1 cellular context compared by ENCODE assay signal in the genomic region with DNA sequence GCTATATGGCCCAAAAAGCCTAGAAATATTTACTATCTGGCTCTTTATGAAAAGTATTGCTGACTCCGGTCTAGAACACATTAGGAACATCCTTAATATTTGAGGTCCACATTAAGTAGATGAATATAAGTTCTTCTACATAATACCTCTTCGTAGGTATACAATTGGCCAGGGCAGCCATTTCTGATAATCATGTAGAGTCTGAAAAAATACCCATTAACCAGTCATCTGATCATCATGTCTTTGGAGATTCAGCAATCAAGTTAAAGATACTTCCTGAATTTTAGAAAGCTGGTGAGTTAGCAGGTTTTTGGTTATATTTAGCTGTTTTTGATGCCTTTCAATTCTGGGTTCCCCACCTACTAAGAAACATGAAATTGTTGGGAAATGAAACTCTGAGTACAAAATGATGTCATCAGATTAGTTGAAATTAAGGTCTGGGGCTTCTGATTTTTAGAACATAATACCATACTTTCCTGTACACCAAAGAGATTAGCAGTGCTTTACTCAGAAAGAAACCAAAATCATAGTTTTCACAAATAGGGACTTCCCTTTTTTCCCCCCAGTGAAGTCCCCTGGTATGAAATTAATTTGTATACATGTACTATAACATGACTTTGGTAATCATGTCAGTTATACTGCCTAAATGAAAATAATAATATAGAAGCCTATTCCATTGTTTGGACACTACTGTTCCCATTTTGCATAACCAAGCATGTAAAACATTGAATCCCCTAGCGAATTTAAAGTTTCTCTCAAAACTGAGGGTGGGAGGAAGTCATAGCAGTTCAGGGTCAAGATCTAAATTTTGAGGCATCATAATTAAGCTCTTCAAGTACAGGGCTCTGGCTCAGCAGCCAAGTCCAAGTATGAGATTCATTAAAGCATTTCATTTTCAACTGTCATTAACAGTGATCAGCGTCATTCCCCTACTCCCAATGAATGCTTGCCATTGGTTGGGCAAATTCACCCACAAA.
TF ChIP-seq lines count a peak whose summit lies in the region.

No MANE protein-coding gene starts in this region.

TF ChIP-seq in GM12878, 131 proteins besides CTCF, POLR2A, EP300 and RAD21 (continued from another document and continues in another):
- TF ChIP-seq, protein P1, sequence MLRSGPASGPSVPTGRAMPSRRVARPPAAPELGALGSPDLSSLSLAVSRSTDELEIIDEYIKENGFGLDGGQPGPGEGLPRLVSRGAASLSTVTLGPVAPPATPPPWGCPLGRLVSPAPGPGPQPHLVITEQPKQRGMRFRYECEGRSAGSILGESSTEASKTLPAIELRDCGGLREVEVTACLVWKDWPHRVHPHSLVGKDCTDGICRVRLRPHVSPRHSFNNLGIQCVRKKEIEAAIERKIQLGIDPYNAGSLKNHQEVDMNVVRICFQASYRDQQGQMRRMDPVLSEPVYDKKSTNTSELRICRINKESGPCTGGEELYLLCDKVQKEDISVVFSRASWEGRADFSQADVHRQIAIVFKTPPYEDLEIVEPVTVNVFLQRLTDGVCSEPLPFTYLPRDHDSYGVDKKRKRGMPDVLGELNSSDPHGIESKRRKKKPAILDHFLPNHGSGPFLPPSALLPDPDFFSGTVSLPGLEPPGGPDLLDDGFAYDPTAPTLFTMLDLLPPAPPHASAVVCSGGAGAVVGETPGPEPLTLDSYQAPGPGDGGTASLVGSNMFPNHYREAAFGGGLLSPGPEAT (IDR thresholded peaks at IDR 0.05; ENCODE audit: low read depth) = peak; percentile 92
- peak; percentile 9; the same call in 1 of the 2 replicates for TF ChIP-seq RAD51 (IDR thresholded peaks at IDR 0.05)
- 0 out of 4 replicates have a peak, but pooled peaks of 1 of the 2 experiments have one; percentile 33 for TF ChIP-seq BHLHE40 (IDR thresholded peaks at IDR 0.05; ENCODE audit: borderline replicate concordance in 1 of 2, low read depth in 2 of 2, low read length in 1 of 2)
- TF ChIP-seq RUNX3 (IDR thresholded peaks at IDR 0.05; ENCODE audit: low read length) = peak; percentile 49
- no peak for TF ChIP-seq TCF12 (IDR thresholded peaks at IDR 0.05; ENCODE audit: low read depth, low read length)
- no peak for TF ChIP-seq SMAD1 (IDR thresholded peaks at IDR 0.05; ENCODE audit: low read depth, partially characterized antibody)
- no peak for TF ChIP-seq HCFC1 (IDR thresholded peaks at IDR 0.05; ENCODE audit: low read length)
- no peak for TF ChIP-seq BACH1 (IDR thresholded peaks at IDR 0.05; ENCODE audit: borderline replicate concordance)
- no peak for TF ChIP-seq SUPT20H (IDR thresholded peaks at IDR 0.05; ENCODE audit: borderline replicate concordance, control insufficient read depth, low read depth, low read length)
- TF ChIP-seq NR2C2 (IDR thresholded peaks at IDR 0.05; ENCODE audit: borderline replicate concordance, control insufficient read depth, insufficient read length, low read depth) = no peak
- TF ChIP-seq, protein P2, sequence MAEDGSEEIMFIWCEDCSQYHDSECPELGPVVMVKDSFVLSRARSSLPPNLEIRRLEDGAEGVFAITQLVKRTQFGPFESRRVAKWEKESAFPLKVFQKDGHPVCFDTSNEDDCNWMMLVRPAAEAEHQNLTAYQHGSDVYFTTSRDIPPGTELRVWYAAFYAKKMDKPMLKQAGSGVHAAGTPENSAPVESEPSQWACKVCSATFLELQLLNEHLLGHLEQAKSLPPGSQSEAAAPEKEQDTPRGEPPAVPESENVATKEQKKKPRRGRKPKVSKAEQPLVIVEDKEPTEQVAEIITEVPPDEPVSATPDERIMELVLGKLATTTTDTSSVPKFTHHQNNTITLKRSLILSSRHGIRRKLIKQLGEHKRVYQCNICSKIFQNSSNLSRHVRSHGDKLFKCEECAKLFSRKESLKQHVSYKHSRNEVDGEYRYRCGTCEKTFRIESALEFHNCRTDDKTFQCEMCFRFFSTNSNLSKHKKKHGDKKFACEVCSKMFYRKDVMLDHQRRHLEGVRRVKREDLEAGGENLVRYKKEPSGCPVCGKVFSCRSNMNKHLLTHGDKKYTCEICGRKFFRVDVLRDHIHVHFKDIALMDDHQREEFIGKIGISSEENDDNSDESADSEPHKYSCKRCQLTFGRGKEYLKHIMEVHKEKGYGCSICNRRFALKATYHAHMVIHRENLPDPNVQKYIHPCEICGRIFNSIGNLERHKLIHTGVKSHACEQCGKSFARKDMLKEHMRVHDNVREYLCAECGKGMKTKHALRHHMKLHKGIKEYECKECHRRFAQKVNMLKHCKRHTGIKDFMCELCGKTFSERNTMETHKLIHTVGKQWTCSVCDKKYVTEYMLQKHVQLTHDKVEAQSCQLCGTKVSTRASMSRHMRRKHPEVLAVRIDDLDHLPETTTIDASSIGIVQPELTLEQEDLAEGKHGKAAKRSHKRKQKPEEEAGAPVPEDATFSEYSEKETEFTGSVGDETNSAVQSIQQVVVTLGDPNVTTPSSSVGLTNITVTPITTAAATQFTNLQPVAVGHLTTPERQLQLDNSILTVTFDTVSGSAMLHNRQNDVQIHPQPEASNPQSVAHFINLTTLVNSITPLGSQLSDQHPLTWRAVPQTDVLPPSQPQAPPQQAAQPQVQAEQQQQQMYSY (CRISPR knock-in tag; IDR thresholded peaks at IDR 0.05) = no peak
- TF ChIP-seq CBFB (IDR thresholded peaks at IDR 0.05; ENCODE audit: low read depth) = no peak
- TF ChIP-seq GABPA (IDR thresholded peaks at IDR 0.05; ENCODE audit: low read depth) = no peak
- TF ChIP-seq, protein P3, sequence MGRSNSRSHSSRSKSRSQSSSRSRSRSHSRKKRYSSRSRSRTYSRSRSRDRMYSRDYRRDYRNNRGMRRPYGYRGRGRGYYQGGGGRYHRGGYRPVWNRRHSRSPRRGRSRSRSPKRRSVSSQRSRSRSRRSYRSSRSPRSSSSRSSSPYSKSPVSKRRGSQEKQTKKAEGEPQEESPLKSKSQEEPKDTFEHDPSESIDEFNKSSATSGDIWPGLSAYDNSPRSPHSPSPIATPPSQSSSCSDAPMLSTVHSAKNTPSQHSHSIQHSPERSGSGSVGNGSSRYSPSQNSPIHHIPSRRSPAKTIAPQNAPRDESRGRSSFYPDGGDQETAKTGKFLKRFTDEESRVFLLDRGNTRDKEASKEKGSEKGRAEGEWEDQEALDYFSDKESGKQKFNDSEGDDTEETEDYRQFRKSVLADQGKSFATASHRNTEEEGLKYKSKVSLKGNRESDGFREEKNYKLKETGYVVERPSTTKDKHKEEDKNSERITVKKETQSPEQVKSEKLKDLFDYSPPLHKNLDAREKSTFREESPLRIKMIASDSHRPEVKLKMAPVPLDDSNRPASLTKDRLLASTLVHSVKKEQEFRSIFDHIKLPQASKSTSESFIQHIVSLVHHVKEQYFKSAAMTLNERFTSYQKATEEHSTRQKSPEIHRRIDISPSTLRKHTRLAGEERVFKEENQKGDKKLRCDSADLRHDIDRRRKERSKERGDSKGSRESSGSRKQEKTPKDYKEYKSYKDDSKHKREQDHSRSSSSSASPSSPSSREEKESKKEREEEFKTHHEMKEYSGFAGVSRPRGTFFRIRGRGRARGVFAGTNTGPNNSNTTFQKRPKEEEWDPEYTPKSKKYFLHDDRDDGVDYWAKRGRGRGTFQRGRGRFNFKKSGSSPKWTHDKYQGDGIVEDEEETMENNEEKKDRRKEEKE (IDR thresholded peaks at IDR 0.05) = no peak
- TF ChIP-seq, protein P4, sequence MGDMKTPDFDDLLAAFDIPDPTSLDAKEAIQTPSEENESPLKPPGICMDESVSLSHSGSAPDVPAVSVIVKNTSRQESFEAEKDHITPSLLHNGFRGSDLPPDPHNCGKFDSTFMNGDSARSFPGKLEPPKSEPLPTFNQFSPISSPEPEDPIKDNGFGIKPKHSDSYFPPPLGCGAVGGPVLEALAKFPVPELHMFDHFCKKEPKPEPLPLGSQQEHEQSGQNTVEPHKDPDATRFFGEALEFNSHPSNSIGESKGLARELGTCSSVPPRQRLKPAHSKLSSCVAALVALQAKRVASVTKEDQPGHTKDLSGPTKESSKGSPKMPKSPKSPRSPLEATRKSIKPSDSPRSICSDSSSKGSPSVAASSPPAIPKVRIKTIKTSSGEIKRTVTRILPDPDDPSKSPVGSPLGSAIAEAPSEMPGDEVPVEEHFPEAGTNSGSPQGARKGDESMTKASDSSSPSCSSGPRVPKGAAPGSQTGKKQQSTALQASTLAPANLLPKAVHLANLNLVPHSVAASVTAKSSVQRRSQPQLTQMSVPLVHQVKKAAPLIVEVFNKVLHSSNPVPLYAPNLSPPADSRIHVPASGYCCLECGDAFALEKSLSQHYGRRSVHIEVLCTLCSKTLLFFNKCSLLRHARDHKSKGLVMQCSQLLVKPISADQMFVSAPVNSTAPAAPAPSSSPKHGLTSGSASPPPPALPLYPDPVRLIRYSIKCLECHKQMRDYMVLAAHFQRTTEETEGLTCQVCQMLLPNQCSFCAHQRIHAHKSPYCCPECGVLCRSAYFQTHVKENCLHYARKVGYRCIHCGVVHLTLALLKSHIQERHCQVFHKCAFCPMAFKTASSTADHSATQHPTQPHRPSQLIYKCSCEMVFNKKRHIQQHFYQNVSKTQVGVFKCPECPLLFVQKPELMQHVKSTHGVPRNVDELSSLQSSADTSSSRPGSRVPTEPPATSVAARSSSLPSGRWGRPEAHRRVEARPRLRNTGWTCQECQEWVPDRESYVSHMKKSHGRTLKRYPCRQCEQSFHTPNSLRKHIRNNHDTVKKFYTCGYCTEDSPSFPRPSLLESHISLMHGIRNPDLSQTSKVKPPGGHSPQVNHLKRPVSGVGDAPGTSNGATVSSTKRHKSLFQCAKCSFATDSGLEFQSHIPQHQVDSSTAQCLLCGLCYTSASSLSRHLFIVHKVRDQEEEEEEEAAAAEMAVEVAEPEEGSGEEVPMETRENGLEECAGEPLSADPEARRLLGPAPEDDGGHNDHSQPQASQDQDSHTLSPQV (IDR thresholded peaks at IDR 0.05) = no peak
- TF ChIP-seq TCF3 (IDR thresholded peaks at IDR 0.05; ENCODE audit: borderline replicate concordance, insufficient read depth, low read depth, low read length) = no peak
- TF ChIP-seq, protein P5, sequence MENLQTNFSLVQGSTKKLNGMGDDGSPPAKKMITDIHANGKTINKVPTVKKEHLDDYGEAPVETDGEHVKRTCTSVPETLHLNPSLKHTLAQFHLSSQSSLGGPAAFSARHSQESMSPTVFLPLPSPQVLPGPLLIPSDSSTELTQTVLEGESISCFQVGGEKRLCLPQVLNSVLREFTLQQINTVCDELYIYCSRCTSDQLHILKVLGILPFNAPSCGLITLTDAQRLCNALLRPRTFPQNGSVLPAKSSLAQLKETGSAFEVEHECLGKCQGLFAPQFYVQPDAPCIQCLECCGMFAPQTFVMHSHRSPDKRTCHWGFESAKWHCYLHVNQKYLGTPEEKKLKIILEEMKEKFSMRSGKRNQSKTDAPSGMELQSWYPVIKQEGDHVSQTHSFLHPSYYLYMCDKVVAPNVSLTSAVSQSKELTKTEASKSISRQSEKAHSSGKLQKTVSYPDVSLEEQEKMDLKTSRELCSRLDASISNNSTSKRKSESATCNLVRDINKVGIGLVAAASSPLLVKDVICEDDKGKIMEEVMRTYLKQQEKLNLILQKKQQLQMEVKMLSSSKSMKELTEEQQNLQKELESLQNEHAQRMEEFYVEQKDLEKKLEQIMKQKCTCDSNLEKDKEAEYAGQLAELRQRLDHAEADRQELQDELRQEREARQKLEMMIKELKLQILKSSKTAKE (IDR thresholded peaks at IDR 0.05; ENCODE audit: low read depth, poor library complexity, severe bottlenecking) = peak; percentile 67
- TF ChIP-seq, protein P6, sequence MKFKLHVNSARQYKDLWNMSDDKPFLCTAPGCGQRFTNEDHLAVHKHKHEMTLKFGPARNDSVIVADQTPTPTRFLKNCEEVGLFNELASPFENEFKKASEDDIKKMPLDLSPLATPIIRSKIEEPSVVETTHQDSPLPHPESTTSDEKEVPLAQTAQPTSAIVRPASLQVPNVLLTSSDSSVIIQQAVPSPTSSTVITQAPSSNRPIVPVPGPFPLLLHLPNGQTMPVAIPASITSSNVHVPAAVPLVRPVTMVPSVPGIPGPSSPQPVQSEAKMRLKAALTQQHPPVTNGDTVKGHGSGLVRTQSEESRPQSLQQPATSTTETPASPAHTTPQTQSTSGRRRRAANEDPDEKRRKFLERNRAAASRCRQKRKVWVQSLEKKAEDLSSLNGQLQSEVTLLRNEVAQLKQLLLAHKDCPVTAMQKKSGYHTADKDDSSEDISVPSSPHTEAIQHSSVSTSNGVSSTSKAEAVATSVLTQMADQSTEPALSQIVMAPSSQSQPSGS (IDR thresholded peaks at IDR 0.05; ENCODE audit: low read length) = peak; percentile 90
- no peak for TF ChIP-seq CBX3 (IDR thresholded peaks at IDR 0.05; ENCODE audit: borderline replicate concordance, low read depth)
- no peak for TF ChIP-seq CHD4 (IDR thresholded peaks at IDR 0.05)
- no peak for TF ChIP-seq ASH2L (IDR thresholded peaks at IDR 0.05; ENCODE audit: borderline replicate concordance, low read depth)
- TF ChIP-seq, protein P7, sequence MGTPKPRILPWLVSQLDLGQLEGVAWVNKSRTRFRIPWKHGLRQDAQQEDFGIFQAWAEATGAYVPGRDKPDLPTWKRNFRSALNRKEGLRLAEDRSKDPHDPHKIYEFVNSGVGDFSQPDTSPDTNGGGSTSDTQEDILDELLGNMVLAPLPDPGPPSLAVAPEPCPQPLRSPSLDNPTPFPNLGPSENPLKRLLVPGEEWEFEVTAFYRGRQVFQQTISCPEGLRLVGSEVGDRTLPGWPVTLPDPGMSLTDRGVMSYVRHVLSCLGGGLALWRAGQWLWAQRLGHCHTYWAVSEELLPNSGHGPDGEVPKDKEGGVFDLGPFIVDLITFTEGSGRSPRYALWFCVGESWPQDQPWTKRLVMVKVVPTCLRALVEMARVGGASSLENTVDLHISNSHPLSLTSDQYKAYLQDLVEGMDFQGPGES (IDR thresholded peaks at IDR 0.05) = no peak
- no peak for TF ChIP-seq EZH2 (IDR thresholded peaks at IDR 0.05; ENCODE audit: borderline replicate concordance, control insufficient read depth, low read depth, low read length)
- TF ChIP-seq, protein P8, sequence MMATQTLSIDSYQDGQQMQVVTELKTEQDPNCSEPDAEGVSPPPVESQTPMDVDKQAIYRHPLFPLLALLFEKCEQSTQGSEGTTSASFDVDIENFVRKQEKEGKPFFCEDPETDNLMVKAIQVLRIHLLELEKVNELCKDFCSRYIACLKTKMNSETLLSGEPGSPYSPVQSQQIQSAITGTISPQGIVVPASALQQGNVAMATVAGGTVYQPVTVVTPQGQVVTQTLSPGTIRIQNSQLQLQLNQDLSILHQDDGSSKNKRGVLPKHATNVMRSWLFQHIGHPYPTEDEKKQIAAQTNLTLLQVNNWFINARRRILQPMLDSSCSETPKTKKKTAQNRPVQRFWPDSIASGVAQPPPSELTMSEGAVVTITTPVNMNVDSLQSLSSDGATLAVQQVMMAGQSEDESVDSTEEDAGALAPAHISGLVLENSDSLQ (IDR thresholded peaks at IDR 0.05) = 0 out of 2 replicates have a peak, but pooled peaks have one; percentile 9
- no peak for TF ChIP-seq HDGF (IDR thresholded peaks at IDR 0.05)
- peak; percentile 83 for TF ChIP-seq NFIC (IDR thresholded peaks at IDR 0.05; ENCODE audit: low read depth, low read length)
- peak in 1 of 2 experiments; percentile 43; a peak in 1 of 4 replicates for TF ChIP-seq ETV6 (conservative IDR thresholded peaks at IDR 0.05 in 1 of 2, IDR thresholded peaks at IDR 0.05 in 1 of 2; ENCODE audit: borderline replicate concordance in 1 of 2, low read depth in 1 of 2)
- TF ChIP-seq HDAC2 (IDR thresholded peaks at IDR 0.05) = no peak
- TF ChIP-seq JUNB (IDR thresholded peaks at IDR 0.05) = peak; percentile 88
- TF ChIP-seq, protein P9, sequence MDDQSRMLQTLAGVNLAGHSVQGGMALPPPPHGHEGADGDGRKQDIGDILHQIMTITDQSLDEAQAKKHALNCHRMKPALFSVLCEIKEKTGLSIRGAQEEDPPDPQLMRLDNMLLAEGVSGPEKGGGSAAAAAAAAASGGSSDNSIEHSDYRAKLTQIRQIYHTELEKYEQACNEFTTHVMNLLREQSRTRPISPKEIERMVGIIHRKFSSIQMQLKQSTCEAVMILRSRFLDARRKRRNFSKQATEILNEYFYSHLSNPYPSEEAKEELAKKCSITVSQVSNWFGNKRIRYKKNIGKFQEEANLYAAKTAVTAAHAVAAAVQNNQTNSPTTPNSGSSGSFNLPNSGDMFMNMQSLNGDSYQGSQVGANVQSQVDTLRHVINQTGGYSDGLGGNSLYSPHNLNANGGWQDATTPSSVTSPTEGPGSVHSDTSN (IDR thresholded peaks at IDR 0.05; ENCODE audit: insufficient replicate concordance, low read depth, low read length) = no peak
